In genomic region chr1:44390277-44390676, GRCh38 we compare ENCODE assay signal across 1 cellular context.
A peak's percentile ranks its signal among the peaks of the same experiment; 100 is the strongest.
TF ChIP-seq lines count a peak whose summit lies in the region.

No MANE protein-coding gene starts in this region.

TF ChIP-seq in A549, 52 proteins besides CTCF, POLR2A, EP300 and RAD21 (continued from another document):
- TF ChIP-seq REST (IDR thresholded peaks at IDR 0.05), result no peak
- no peak for TF ChIP-seq FOSL2 (IDR thresholded peaks at IDR 0.05)
- TF ChIP-seq FOSL2 (CRISPR knock-in tag; IDR thresholded peaks at IDR 0.05), result peak; percentile 30; the same call in 1 of the 2 replicates
- TF ChIP-seq, protein P1, sequence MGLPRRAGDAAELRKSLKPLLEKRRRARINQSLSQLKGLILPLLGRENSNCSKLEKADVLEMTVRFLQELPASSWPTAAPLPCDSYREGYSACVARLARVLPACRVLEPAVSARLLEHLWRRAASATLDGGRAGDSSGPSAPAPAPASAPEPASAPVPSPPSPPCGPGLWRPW (IDR thresholded peaks at IDR 0.05), result no peak
TF ChIP-seq in A549: peak in this region for 2.
